Comparison of ENCODE assay signal across 1 cellular context in the genomic region with DNA sequence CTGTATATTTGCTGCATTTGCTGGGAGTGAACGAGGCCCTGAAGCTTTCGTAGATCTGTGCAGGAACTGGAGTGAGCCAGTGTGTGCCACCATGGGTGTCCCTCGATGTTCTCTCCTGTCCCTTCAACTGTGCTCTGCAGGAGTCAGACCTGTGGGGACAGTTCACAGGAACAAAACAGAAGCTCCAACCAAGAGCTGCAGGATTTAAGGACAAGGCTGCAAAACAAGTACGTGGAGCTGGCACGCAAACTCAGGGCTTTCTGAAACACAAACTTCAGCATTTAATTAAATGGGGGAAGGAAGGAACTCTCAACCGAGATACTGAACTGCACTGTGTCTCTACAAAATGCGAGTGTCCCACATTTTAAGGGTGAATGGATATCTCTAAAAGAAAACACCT.
TF ChIP-seq lines count a peak whose summit lies in the region.

No MANE protein-coding gene starts in this region.

TF ChIP-seq in HepG2, 621 proteins besides CTCF, POLR2A, EP300 and RAD21:
- TF ChIP-seq, protein P1, sequence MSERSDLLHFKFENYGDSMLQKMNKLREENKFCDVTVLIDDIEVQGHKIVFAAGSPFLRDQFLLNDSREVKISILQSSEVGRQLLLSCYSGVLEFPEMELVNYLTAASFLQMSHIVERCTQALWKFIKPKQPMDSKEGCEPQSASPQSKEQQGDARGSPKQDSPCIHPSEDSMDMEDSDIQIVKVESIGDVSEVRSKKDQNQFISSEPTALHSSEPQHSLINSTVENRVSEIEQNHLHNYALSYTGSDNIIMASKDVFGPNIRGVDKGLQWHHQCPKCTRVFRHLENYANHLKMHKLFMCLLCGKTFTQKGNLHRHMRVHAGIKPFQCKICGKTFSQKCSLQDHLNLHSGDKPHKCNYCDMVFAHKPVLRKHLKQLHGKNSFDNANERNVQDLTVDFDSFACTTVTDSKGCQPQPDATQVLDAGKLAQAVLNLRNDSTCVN (CRISPR knock-in tag; IDR thresholded peaks at IDR 0.05; ENCODE audit: borderline replicate concordance) = no peak
- TF ChIP-seq, protein P2, sequence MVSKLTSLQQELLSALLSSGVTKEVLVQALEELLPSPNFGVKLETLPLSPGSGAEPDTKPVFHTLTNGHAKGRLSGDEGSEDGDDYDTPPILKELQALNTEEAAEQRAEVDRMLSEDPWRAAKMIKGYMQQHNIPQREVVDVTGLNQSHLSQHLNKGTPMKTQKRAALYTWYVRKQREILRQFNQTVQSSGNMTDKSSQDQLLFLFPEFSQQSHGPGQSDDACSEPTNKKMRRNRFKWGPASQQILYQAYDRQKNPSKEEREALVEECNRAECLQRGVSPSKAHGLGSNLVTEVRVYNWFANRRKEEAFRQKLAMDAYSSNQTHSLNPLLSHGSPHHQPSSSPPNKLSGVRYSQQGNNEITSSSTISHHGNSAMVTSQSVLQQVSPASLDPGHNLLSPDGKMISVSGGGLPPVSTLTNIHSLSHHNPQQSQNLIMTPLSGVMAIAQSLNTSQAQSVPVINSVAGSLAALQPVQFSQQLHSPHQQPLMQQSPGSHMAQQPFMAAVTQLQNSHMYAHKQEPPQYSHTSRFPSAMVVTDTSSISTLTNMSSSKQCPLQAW (CRISPR knock-in tag; IDR thresholded peaks at IDR 0.05) = no peak
- TF ChIP-seq, protein P3, sequence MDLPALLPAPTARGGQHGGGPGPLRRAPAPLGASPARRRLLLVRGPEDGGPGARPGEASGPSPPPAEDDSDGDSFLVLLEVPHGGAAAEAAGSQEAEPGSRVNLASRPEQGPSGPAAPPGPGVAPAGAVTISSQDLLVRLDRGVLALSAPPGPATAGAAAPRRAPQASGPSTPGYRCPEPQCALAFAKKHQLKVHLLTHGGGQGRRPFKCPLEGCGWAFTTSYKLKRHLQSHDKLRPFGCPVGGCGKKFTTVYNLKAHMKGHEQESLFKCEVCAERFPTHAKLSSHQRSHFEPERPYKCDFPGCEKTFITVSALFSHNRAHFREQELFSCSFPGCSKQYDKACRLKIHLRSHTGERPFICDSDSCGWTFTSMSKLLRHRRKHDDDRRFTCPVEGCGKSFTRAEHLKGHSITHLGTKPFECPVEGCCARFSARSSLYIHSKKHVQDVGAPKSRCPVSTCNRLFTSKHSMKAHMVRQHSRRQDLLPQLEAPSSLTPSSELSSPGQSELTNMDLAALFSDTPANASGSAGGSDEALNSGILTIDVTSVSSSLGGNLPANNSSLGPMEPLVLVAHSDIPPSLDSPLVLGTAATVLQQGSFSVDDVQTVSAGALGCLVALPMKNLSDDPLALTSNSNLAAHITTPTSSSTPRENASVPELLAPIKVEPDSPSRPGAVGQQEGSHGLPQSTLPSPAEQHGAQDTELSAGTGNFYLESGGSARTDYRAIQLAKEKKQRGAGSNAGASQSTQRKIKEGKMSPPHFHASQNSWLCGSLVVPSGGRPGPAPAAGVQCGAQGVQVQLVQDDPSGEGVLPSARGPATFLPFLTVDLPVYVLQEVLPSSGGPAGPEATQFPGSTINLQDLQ (CRISPR knock-in tag; IDR thresholded peaks at IDR 0.05) = no peak
- TF ChIP-seq HHEX (CRISPR knock-in tag; IDR thresholded peaks at IDR 0.05) (no peak), ZNF878 (CRISPR knock-in tag; IDR thresholded peaks at IDR 0.05) (no peak), EED (CRISPR knock-in tag; IDR thresholded peaks at IDR 0.05) (no peak), JUNB (CRISPR knock-in tag; IDR thresholded peaks at IDR 0.05; ENCODE audit: borderline replicate concordance) (no peak), ZNF792 (CRISPR knock-in tag; IDR thresholded peaks at IDR 0.05) (no peak), ZNF546 (CRISPR knock-in tag; conservative IDR thresholded peaks at IDR 0.05) (no peak), SRF (IDR thresholded peaks at IDR 0.05; ENCODE audit: low read depth, low read length) (no peak), ISX (CRISPR knock-in tag; conservative IDR thresholded peaks at IDR 0.05) (no peak), JUN (CRISPR knock-in tag; IDR thresholded peaks at IDR 0.05) (no peak), ZNF605 (CRISPR knock-in tag; IDR thresholded peaks at IDR 0.05) (no peak)
- TF ChIP-seq, protein P4, sequence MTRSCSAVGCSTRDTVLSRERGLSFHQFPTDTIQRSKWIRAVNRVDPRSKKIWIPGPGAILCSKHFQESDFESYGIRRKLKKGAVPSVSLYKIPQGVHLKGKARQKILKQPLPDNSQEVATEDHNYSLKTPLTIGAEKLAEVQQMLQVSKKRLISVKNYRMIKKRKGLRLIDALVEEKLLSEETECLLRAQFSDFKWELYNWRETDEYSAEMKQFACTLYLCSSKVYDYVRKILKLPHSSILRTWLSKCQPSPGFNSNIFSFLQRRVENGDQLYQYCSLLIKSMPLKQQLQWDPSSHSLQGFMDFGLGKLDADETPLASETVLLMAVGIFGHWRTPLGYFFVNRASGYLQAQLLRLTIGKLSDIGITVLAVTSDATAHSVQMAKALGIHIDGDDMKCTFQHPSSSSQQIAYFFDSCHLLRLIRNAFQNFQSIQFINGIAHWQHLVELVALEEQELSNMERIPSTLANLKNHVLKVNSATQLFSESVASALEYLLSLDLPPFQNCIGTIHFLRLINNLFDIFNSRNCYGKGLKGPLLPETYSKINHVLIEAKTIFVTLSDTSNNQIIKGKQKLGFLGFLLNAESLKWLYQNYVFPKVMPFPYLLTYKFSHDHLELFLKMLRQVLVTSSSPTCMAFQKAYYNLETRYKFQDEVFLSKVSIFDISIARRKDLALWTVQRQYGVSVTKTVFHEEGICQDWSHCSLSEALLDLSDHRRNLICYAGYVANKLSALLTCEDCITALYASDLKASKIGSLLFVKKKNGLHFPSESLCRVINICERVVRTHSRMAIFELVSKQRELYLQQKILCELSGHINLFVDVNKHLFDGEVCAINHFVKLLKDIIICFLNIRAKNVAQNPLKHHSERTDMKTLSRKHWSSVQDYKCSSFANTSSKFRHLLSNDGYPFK (CRISPR knock-in tag; IDR thresholded peaks at IDR 0.05; ENCODE audit: borderline replicate concordance) = no peak
- TF ChIP-seq, protein P5, sequence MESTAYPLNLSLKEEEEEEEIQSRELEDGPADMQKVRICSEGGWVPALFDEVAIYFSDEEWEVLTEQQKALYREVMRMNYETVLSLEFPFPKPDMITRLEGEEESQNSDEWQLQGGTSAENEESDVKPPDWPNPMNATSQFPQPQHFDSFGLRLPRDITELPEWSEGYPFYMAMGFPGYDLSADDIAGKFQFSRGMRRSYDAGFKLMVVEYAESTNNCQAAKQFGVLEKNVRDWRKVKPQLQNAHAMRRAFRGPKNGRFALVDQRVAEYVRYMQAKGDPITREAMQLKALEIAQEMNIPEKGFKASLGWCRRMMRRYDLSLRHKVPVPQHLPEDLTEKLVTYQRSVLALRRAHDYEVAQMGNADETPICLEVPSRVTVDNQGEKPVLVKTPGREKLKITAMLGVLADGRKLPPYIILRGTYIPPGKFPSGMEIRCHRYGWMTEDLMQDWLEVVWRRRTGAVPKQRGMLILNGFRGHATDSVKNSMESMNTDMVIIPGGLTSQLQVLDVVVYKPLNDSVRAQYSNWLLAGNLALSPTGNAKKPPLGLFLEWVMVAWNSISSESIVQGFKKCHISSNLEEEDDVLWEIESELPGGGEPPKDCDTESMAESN (CRISPR knock-in tag; conservative IDR thresholded peaks at IDR 0.05) = no peak
- TF ChIP-seq, protein P6, sequence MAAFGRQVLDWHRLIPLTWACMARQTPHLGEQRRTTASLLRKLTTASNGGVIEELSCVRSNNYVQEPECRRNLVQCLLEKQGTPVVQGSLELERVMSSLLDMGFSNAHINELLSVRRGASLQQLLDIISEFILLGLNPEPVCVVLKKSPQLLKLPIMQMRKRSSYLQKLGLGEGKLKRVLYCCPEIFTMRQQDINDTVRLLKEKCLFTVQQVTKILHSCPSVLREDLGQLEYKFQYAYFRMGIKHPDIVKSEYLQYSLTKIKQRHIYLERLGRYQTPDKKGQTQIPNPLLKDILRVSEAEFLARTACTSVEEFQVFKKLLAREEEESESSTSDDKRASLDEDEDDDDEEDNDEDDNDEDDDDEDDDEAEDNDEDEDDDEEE (CRISPR knock-in tag; IDR thresholded peaks at IDR 0.05) = no peak
